Comparison of ENCODE assay signal across 8 cellular contexts in the genomic region with DNA sequence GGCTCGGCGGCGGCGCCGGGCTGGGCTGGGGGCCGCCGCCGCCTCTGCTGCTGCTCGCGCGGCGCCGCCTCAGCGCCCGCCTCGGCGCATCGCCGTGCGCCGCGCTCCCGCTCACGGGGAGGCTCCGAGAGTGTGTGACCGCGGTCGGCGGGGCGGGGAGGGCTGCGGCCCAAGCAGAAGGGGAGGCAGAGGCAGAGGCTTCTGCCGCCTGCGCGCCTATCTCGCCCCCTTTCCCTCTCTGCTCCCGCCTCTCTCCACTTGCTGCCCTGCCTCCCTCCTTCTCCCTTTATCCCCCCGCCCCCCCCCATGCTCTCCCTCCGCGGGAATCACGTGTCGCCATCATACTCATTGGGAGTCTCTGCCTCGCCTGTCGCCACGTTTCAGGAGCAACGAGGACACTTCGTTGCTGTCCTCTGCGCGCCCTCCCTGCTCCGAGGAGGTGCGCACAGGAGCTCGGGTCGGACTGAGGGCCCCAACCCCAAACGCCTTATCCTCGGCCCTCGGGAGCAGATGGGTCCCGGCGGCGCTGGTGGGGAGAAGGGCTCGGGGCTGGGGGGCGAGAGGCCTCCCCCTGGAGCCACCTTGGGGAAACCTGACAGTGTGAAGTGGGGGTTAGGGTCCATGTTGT. TPM values are rescaled to one million over a fixed set of nuclear protein-coding genes. Genes with fewer than 3 reads are reported as not detected.
DNase-seq lines count a peak whose midpoint lies in the region; ATAC-seq, FAIRE-seq and TF ChIP-seq lines count a peak whose summit lies in the region.

GUCY1A2 (minus strand) TSS at position 203 of the 628 bp plus-strand sequence. CDS start 421 bp downstream, outside the sequence.

- no peaks in the 10 kb centered on the region for H3K9me3 ChIP-seq in psoas muscle

- POLR2A ChIA-PET in BJ (lab: Charles Lee) = no interaction called here

- no peak for DNase-seq in BJ (ENCODE audit: low read depth)
- DNase-seq in GM19239 (ENCODE audit: insufficient read length, low spot score) = peak; percentile 6
- peak; percentile 45 for DNase-seq in Right ventricle myocardium superior
- DNase-seq in psoas muscle = peak; percentile 20 to 48
- DNase-seq in stimulated activated CD4-positive, alpha-beta T cell treated with anti-CD3 and anti-CD28 coated beads, Interleukin-4, amount 100 ng/mL, for 24 hours = no peak
- no peak for DNase-seq in amniotic stem cell (lab: John Stamatoyannopoulos, UW)

- no peaks in the 10 kb centered on the region for H3K36me3 ChIP-seq in BJ (ENCODE audit: control insufficient read depth, insufficient read depth, low read length)
- H3K36me3 ChIP-seq in psoas muscle (ENCODE audit: insufficient read depth in 1 of 2, low read depth in 1 of 2) = no peaks in the 10 kb centered on the region

- no peak for FAIRE-seq in GM19239 (lab: Jason Lieb, UNC)

- no peak within 1 kb of the TSS for H3K27ac ChIP-seq in psoas muscle

- ATAC-seq in HG03432 (IDR thresholded peaks at IDR 0.05; ENCODE audit: unreplicated experiment) (peak; percentile 43), Right ventricle myocardium superior (ENCODE audit: poor library complexity) (peak; percentile 58), psoas muscle (peak in 2 of 4 donors; percentile 27 to 47)

- peak within 1 kb of the TSS; percentile 46 for H3K4me3 ChIP-seq in BJ (ENCODE audit: low read depth, low read length)
- peak within 1 kb of the TSS; percentile 39 for H3K4me3 ChIP-seq in WI38 (ENCODE audit: low read depth, low read length)
- peak within 1 kb of the TSS; percentile 64 for H3K4me3 ChIP-seq in psoas muscle

- H3K4me1 ChIP-seq in psoas muscle = no peaks in the 10 kb centered on the region

- 0 to 1% (median 0%) methylated on average over 24 to 59 of the region's 60 CpGs for WGBS in psoas muscle, 3 donors

- CTCF ChIA-PET in BJ (lab: Yijun Ruan, JAX) = interaction anchor here (0.6 to 1.7 kb wide), 11 partner anchors 9 to 674 kb away, joined by 3 to 6 read pairs (median 3); no protein-coding TSS in a partner anchor

- TF ChIP-seq CTCF in BJ (IDR thresholded peaks at IDR 0.05; ENCODE audit: insufficient read depth, low read depth, low read length) (no peak), WI38 (IDR thresholded peaks at IDR 0.05; ENCODE audit: low read depth, low read length) (no peak), psoas muscle (IDR thresholded peaks at IDR 0.05) (no peak)

- intact Hi-C loops in Right ventricle myocardium superior (cut with DNase I) = no loop called here
- intact Hi-C loops in psoas muscle (cut with DNase I) = no loop called here

- peaks cover 6% of the 10 kb centered on the region for H3K27me3 ChIP-seq in BJ (ENCODE audit: control insufficient read depth, insufficient read depth, low read length)
- peaks cover 0 to 53% (median 9%) of the 10 kb centered on the region in 3 donors for H3K27me3 ChIP-seq in psoas muscle (ENCODE audit: insufficient read depth in 3 of 3, low read length in 2 of 3)

RNA-seq across cellular contexts. Expression of gene GUCY1A2, which starts in this region (rescaled TPM):
- polyA plus RNA-seq in BJ (2011; rRNA removed) (0.53 and 1.2 TPM in 2 replicates), psoas muscle (1 to 10 TPM in 1 of 3 donors, under 1 TPM in 2; 0.57 to 1.6 (median 0.86) TPM)
- polyA minus RNA-seq in BJ (2011; rRNA and poly(A)+ RNA removed) = 3.4 and 3.7 TPM in 2 replicates
- total RNA-seq in Right ventricle myocardium superior (10.6 TPM), psoas muscle (10 to 100 TPM in 3 of 4 donors, 1 to 10 TPM in 1; 9.4 to 18.5 (median 11.5) TPM)

Comparison
In these comparisons a context has a peak if more than half of its experiments do, and no peak if none do; other contexts are left out.
1. DNase-seq: peak in GM19239 (single experiment), Right ventricle myocardium superior (single experiment) and psoas muscle (2 of 2); none in BJ (single experiment), stimulated activated CD4-positive, alpha-beta T cell treated with anti-CD3 and anti-CD28 coated beads, Interleukin-4, amount 100 ng/mL, for 24 hours (single experiment) and amniotic stem cell (single experiment).
2. Peak in every context shown above with its lines, with median percentiles within 50 percentile points of each other: H3K4me3 ChIP-seq.